In genomic region chr11:121291896-121292502, GRCh38 we compare ENCODE assay signal across 8 cellular contexts. TPM values are rescaled to one million over a fixed set of nuclear protein-coding genes. Genes with fewer than 3 reads are reported as not detected.
DNase-seq lines count a peak whose midpoint lies in the region; ATAC-seq and TF ChIP-seq lines count a peak whose summit lies in the region.

No MANE protein-coding gene starts in this region.

- no peaks in the 10 kb centered on the region for H3K9me3 ChIP-seq in SJSA1 (replicated peaks)

- H3K27me3 ChIP-seq in SJSA1 (replicated peaks) = no peaks in the 10 kb centered on the region

- H3K9me3 Mint-ChIP-seq in naive thymus-derived CD8-positive, alpha-beta T cell = no peaks in the 10 kb centered on the region

- H3K36me3 ChIP-seq in SJSA1 = no peaks in the 10 kb centered on the region

- peak overlapping the region; percentile 90 to 99 (median 96) for H3K4me3 Mint-ChIP-seq in naive thymus-derived CD8-positive, alpha-beta T cell

- TF ChIP-seq CTCF in epithelial cell of proximal tubule (conservative IDR thresholded peaks at IDR 0.05; ENCODE audit: low read depth, low read length) = no peak

- H3K27ac ChIP-seq in SJSA1 = no peak overlapping the region

- H3K27me3 Mint-ChIP-seq in naive thymus-derived CD8-positive, alpha-beta T cell = peaks cover 0 to 3% (median 0%) of the 10 kb centered on the region in 5 donors

- ATAC-seq in GM19467 (IDR thresholded peaks at IDR 0.05; ENCODE audit: unreplicated experiment) (peak; percentile 18), HG03520 (IDR thresholded peaks at IDR 0.05; ENCODE audit: unreplicated experiment) (peak; percentile 21)
- ATAC-seq in naive thymus-derived CD8-positive, alpha-beta T cell = peak; percentile 46 to 78

- peak overlapping the region; percentile 98 to 100 (median 100) for H3K27ac Mint-ChIP-seq in naive thymus-derived CD8-positive, alpha-beta T cell

- no peaks in the 10 kb centered on the region for H3K4me1 ChIP-seq in SJSA1 (replicated peaks)

- H3K4me1 Mint-ChIP-seq in naive thymus-derived CD8-positive, alpha-beta T cell = peaks cover 27 to 51% (median 45%) of the 10 kb centered on the region in 4 donors

- peaks cover 0 to 10% (median 0%) of the 10 kb centered on the region in 3 donors for H3K36me3 Mint-ChIP-seq in naive thymus-derived CD8-positive, alpha-beta T cell

- peak overlapping the region; percentile 53 for H3K4me3 ChIP-seq in SJSA1
- peak overlapping the region; percentile 86 for H3K4me3 ChIP-seq in epithelial cell of proximal tubule (ENCODE audit: low read depth, low read length)

- DNase-seq in DMS153 treated with DMSO at 0.1 percent for 48 hours (lab: John Stamatoyannopoulos, UW; ENCODE audit: unreplicated experiment) (peak; percentile 32), SJSA1 (ENCODE audit: low read depth in 1 of 2, low spot score in 2 of 2) (no peak), epithelial cell of proximal tubule (ENCODE audit: low read depth) (peak; percentile 13), epidermal melanocyte (ENCODE audit: insufficient read length, low spot score) (no peak), NCI-H524 treated with DMSO at 0.1 percent for 48 hours (lab: John Stamatoyannopoulos, UW) (no peak)
- peak in 1 of 10 donors; percentile 13 for DNase-seq in naive thymus-derived CD8-positive, alpha-beta T cell

- POLR2A ChIA-PET in naive thymus-derived CD8-positive, alpha-beta T cell (lab: Charles Lee) = interaction anchor here (0.6 to 2.3 kb wide), 21 partner anchors 11 to 1770 kb away, joined by 3 to 48 read pairs (median 4); partner anchors contain the start of genes HSPA8, SORL1 and SORL1-AS1

RNA-seq across cellular contexts. Expression of gene SC5D, which starts 0.6 kb away (rescaled TPM):
- total RNA-seq in SJSA1 (2014; rRNA removed; shearing (Covaris generic)) = 17.7 and 22.0 TPM in 2 replicates
- total RNA-seq in epithelial cell of proximal tubule = 20.8 and 42.3 TPM in 2 replicates
- total RNA-seq in naive thymus-derived CD8-positive, alpha-beta T cell = 10 to 100 TPM; 30.4 to 34.8 TPM
- 10 to 100 TPM in 2 of 3 donors, 1 to 10 TPM in 1; 8.7 to 12.7 (median 10.7) TPM for polyA plus RNA-seq in naive thymus-derived CD8-positive, alpha-beta T cell

Comparison
In these comparisons a context has a peak if more than half of its experiments do, and no peak if none do; other contexts are left out.
1. DNase-seq: peak in DMS153 treated with DMSO at 0.1 percent for 48 hours (single experiment) and epithelial cell of proximal tubule (single experiment); none in SJSA1 (0 of 2), epidermal melanocyte (single experiment) and NCI-H524 treated with DMSO at 0.1 percent for 48 hours (single experiment).
2. Peak in every context shown above with its lines, with median percentiles within 50 percentile points of each other: ATAC-seq.